In the genomic region with DNA sequence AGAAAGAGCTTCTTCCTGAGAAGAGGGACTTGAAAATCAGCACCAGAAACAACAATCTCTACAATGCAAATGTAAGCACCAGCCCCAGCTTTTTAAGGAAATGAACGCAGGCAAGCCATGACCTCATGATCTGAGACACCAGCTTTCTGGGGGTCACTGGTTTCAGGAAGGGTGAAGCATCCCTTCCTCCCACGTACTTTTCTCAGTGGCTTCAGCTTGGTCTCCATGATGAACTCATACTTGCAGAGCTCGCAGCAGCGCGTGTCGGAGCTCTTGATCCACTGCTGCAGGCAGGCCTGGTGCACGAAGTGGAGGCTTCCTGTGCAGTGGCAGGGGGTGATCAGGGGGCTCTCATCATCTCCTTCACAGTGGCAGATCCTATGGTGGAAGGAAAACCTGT, we compare ENCODE assay signal across 10 cellular contexts.
DNase-seq lines count a peak whose midpoint lies in the region; ATAC-seq and TF ChIP-seq lines count a peak whose summit lies in the region.
"Had no signal": no experiment of that assay in that cellular context is flagged by ENCODE, and none has a peak within 500 bp of the region (broad histone marks: within the 10 kb centered on the region; RNA-seq: fewer than 3 reads in every experiment).

No MANE protein-coding gene starts in this region.

- intact Hi-C loops in left lung (cut with DNase I) (no loop called here), breast epithelium (cut with DNase I; ENCODE audit: low total_unique reads) (no loop called here)

- DNase-seq in left lung, result peak in 1 of 2 donors; percentile 68
- DNase-seq in cerebellar cortex (ENCODE audit: low spot score), result no peak
- no peak for DNase-seq in breast epithelium (ENCODE audit: low spot score in 2 of 2)
- no peak for DNase-seq in H4 (ENCODE audit: low spot score)
- DNase-seq in DMS 273 treated with DMSO at 0.1 percent for 48 hours (lab: John Stamatoyannopoulos, UW), result no peak
- DNase-seq: foreskin fibroblast, nucleus accumbens had no signal

- no peak for TF ChIP-seq POLR2A in breast epithelium (IDR thresholded peaks at IDR 0.05)

- TF ChIP-seq CTCF in left lung (IDR thresholded peaks at IDR 0.05) (no peak), breast epithelium (IDR thresholded peaks at IDR 0.05) (no peak)

- H3K4me3 ChIP-seq in left lung, result no peak overlapping the region
- H3K4me3 ChIP-seq in breast epithelium, result no peak overlapping the region

- ATAC-seq in GM18511 (IDR thresholded peaks at IDR 0.05; ENCODE audit: unreplicated experiment) (peak; percentile 77), GM21447 (IDR thresholded peaks at IDR 0.05; ENCODE audit: unreplicated experiment) (peak; percentile 68), HG03342 (IDR thresholded peaks at IDR 0.05; ENCODE audit: unreplicated experiment) (peak; percentile 62), left lung (peak; percentile 6)

- H3K27ac ChIP-seq in left lung (peak overlapping the region in 1 of 2 donors; percentile 85), breast epithelium (no peak overlapping the region)

- H3K4me1 ChIP-seq in left lung (peaks cover 0 to 50% of the 10 kb centered on the region in 2 donors), breast epithelium (no peaks in the 10 kb centered on the region)

- H3K36me3 ChIP-seq in left lung, result peaks cover 0 to 31% of the 10 kb centered on the region in 2 donors
- H3K36me3 ChIP-seq in breast epithelium, result no peaks in the 10 kb centered on the region

- H3K9me3 ChIP-seq in left lung (no peaks in the 10 kb centered on the region), breast epithelium (no peaks in the 10 kb centered on the region)

- H3K27me3 ChIP-seq in left lung (no peaks in the 10 kb centered on the region), breast epithelium (no peaks in the 10 kb centered on the region)

Comparison
In these comparisons a context has a peak if more than half of its experiments do, and no peak if none do; other contexts are left out.
1. ATAC-seq: peak in every context shown above with its lines; median percentile 77 in GM18511; 68 in GM21447; 62 in HG03342; 6 in left lung.